ENCODE assay signal across 25 cellular contexts in genomic region chr1:76080552-76081093, GRCh38. TPM values are rescaled to one million over a fixed set of nuclear protein-coding genes. Genes with fewer than 3 reads are reported as not detected.
DNase-seq lines count a peak whose midpoint lies in the region; ATAC-seq, FAIRE-seq and TF ChIP-seq lines count a peak whose summit lies in the region.
"Had no signal": no experiment of that assay in that cellular context is flagged by ENCODE, and none has a peak within 500 bp of the region (broad histone marks: within the 10 kb centered on the region; RNA-seq: fewer than 3 reads in every experiment).

No MANE protein-coding gene starts in this region.

- H3K4me1 Mint-ChIP-seq in stimulated activated naive CD8-positive, alpha-beta T cell treated with anti-CD3 and anti-CD28 coated beads, Interleukin-15, amount 100 ng/mL, for 72 hours = peaks cover 38% of the 10 kb centered on the region
- peaks cover 45% of the 10 kb centered on the region for H3K4me1 Mint-ChIP-seq in nephron

- H3K36me3 Mint-ChIP-seq in nephron (ENCODE audit: low read depth) = no peaks in the 10 kb centered on the region

- H3K4me1 ChIP-seq in SK-N-SH (ENCODE audit: control insufficient read depth in 1 of 2, insufficient read depth in 2 of 2, low read depth in 1 of 2, low read length in 1 of 2) = peaks cover 7 to 51% of the 10 kb centered on the region in 2 experiments; a peak in 2 of 4 replicates
- H3K4me1 ChIP-seq: colonic mucosa, parathyroid adenoma had no signal

- peak in 1 of 2 donors; percentile 25 for DNase-seq in stimulated activated naive CD8-positive, alpha-beta T cell treated with anti-CD3 and anti-CD28 coated beads, Interleukin-15, amount 100 ng/mL, for 72 hours
- DNase-seq in stimulated activated naive CD8-positive, alpha-beta T cell treated with anti-CD3 and anti-CD28 coated beads, Interleukin-15, Interleukin-2, amounts not matched to agents 100 U/mL and 50 U/mL, for 24 hours = no peak
- DNase-seq in SK-N-SH (no peak), HTR-8/SVneo (ENCODE audit: insufficient read length, low spot score) (no peak)
- no peak for DNase-seq in activated CD4-positive, CD25-positive, alpha-beta regulatory T cell treated with anti-CD3 and anti-CD28 coated beads, Interleukin-2, amount 50 U/mL, for 72 hours
- no peak for DNase-seq in activated CD8-positive, alpha-beta memory T cell treated with anti-CD3 and anti-CD28 coated beads, Interleukin-2, amount 50 U/mL, for 4 hours
- DNase-seq: activated CD4-positive, alpha-beta T cell treated with anti-CD3 and anti-CD28 coated beads for 4 hours; activated effector memory CD4-positive, alpha-beta T cell treated with anti-CD3 and anti-CD28 coated beads, Interleukin-2, amount 50 U/mL, for 16 hours; colonic mucosa; effector memory CD4-positive, alpha-beta T cell; hippocampal formation; Kasumi-1; left cardiac atrium; NCI-H1436; NK-92 treated with Interleukin-12 subunit alpha and Interleukin-12 subunit beta, amount 100 ng/mL, for 24 hours had no signal

- H3K4me3 ChIP-seq in SK-N-SH (ENCODE audit: low read depth in 2 of 2, low read length in 1 of 2) = no peak overlapping the region
- H3K4me3 ChIP-seq: BLaER1, colonic mucosa, lung, skin epidermis, tibial nerve had no signal

- TF ChIP-seq CTCF in SK-N-SH (IDR thresholded peaks at IDR 0.05) (no peak), nephron (IDR thresholded peaks at IDR 0.05; ENCODE audit: unreplicated experiment in 3 of 3) (no peak)

- no peak for FAIRE-seq in HTR-8/SVneo (lab: Jason Lieb, UNC)

- H3K9me3 Mint-ChIP-seq in stimulated activated naive CD8-positive, alpha-beta T cell treated with anti-CD3 and anti-CD28 coated beads, Interleukin-15, amount 100 ng/mL, for 72 hours = no peaks in the 10 kb centered on the region
- no peaks in the 10 kb centered on the region for H3K9me3 Mint-ChIP-seq in nephron
- H3K9me3 Mint-ChIP-seq: neural crest cell; stimulated activated naive CD8-positive, alpha-beta T cell treated with anti-CD3 and anti-CD28 coated beads, Interleukin-15, Interleukin-2, amounts not matched to agents 100 ng/mL and 50 ng/mL, for 24 hours had no signal

- 0 out of 2 replicates have a peak, but pooled peaks cover 2% of the 10 kb centered on the region for H4K20me1 ChIP-seq in SK-N-SH (ENCODE audit: insufficient read depth)

- H3K27ac Mint-ChIP-seq in stimulated activated naive CD8-positive, alpha-beta T cell treated with anti-CD3 and anti-CD28 coated beads, Interleukin-15, amount 100 ng/mL, for 72 hours = peak overlapping the region in 1 of 2 donors; percentile 44
- peak overlapping the region; percentile 4 to 79 (median 60) for H3K27ac Mint-ChIP-seq in nephron
- H3K27ac Mint-ChIP-seq: stimulated activated naive CD8-positive, alpha-beta T cell treated with anti-CD3 and anti-CD28 coated beads, Interleukin-15, Interleukin-2, amounts not matched to agents 100 ng/mL and 50 ng/mL, for 24 hours had no signal

- peak overlapping the region; percentile 43 to 51; a peak in 3 of 4 replicates for H3K27ac ChIP-seq in SK-N-SH (ENCODE audit: low read depth in 2 of 2, low read length in 1 of 2)
- H3K27ac ChIP-seq: BLaER1, colonic mucosa, parathyroid adenoma, skin epidermis, tibial nerve had no signal

- TF ChIP-seq EP300 in SK-N-SH (IDR thresholded peaks at IDR 0.05; ENCODE audit: borderline replicate concordance in 1 of 2, low read depth in 1 of 2, low read length in 1 of 2) = no peak

- no peaks in the 10 kb centered on the region for H3K9me3 ChIP-seq in SK-N-SH
- H3K9me3 ChIP-seq: BLaER1, colonic mucosa, tibial nerve had no signal

- peak; percentile 87 for ATAC-seq in stimulated activated naive CD8-positive, alpha-beta T cell treated with anti-CD3 and anti-CD28 coated beads, Interleukin-15, amount 100 ng/mL, for 72 hours
- no peak for ATAC-seq in stimulated activated naive CD8-positive, alpha-beta T cell treated with anti-CD3 and anti-CD28 coated beads, Interleukin-15, Interleukin-2, amounts not matched to agents 100 U/mL and 50 U/mL, for 24 hours
- ATAC-seq: HCT116, left cardiac atrium, Right ventricle myocardium inferior had no signal

- H3K4me3 Mint-ChIP-seq in stimulated activated naive CD8-positive, alpha-beta T cell treated with anti-CD3 and anti-CD28 coated beads, Interleukin-15, amount 100 ng/mL, for 72 hours = peak overlapping the region in 1 of 2 donors; percentile 9
- peak overlapping the region in 1 of 3 experiments; percentile 27 for H3K4me3 Mint-ChIP-seq in nephron
- H3K4me3 Mint-ChIP-seq: neural crest cell; stimulated activated naive CD8-positive, alpha-beta T cell treated with anti-CD3 and anti-CD28 coated beads, Interleukin-15, Interleukin-2, amounts not matched to agents 100 ng/mL and 50 ng/mL, for 24 hours had no signal

- H3F3A ChIP-seq in SK-N-SH (replicated peaks; ENCODE audit: insufficient read depth) = peaks cover 3% of the 10 kb centered on the region

- CTCF ChIA-PET in SK-N-SH (lab: Yijun Ruan, JAX) = interaction anchor here (1.1 to 1.5 kb wide), 2 partner anchors 12 to 74 kb away, joined by 3 to 4 read pairs; no protein-coding TSS in a partner anchor

- no peaks in the 10 kb centered on the region for H3K27me3 Mint-ChIP-seq in stimulated activated naive CD8-positive, alpha-beta T cell treated with anti-CD3 and anti-CD28 coated beads, Interleukin-15, amount 100 ng/mL, for 72 hours
- no peaks in the 10 kb centered on the region for H3K27me3 Mint-ChIP-seq in nephron (ENCODE audit: low read depth)
- H3K27me3 Mint-ChIP-seq: stimulated activated naive CD8-positive, alpha-beta T cell treated with anti-CD3 and anti-CD28 coated beads, Interleukin-15, Interleukin-2, amounts not matched to agents 100 ng/mL and 50 ng/mL, for 24 hours had no signal

- peak overlapping the region; percentile 42; the same call in 1 of the 2 replicates for H3K4me2 ChIP-seq in SK-N-SH
- H3K4me2 ChIP-seq: BLaER1 had no signal

- POLR2A ChIA-PET in SK-N-SH (lab: Yijun Ruan, JAX) = no interaction called here

- H3K9me2 ChIP-seq in SK-N-SH = no peaks in the 10 kb centered on the region

- WGBS in SK-N-SH (ENCODE audit: low lambda C conversion rate) = 45% methylated on average over 4 of the region's 4 CpGs

- no peak overlapping the region for H3K9ac ChIP-seq in SK-N-SH
- H3K9ac ChIP-seq: BLaER1, parathyroid adenoma had no signal

- H3K79me2 ChIP-seq in SK-N-SH (ENCODE audit: insufficient read depth) = peaks cover 95% of the 10 kb centered on the region
- H3K79me2 ChIP-seq: parathyroid adenoma had no signal

- H3K36me3 ChIP-seq in SK-N-SH (replicated peaks in 1 of 2; ENCODE audit: control insufficient read depth in 1 of 2, insufficient read depth in 2 of 2, low read length in 1 of 2) = no peaks in the 10 kb centered on the region
- H3K36me3 ChIP-seq: BLaER1, colonic mucosa, tibial nerve had no signal

- no peak for TF ChIP-seq RAD21 in SK-N-SH (IDR thresholded peaks at IDR 0.05; ENCODE audit: low read length)

- H2AFZ ChIP-seq in SK-N-SH (ENCODE audit: low read depth) = no peak overlapping the region; the same call in 1 of the 2 replicates
- H2AFZ ChIP-seq: parathyroid adenoma had no signal

- no peaks in the 10 kb centered on the region for H3K27me3 ChIP-seq in SK-N-SH (ENCODE audit: insufficient read depth)
- H3K27me3 ChIP-seq: BLaER1, colonic mucosa, tibial nerve had no signal

TF ChIP-seq in SK-N-SH, 30 proteins besides CTCF, POLR2A, EP300 and RAD21 (continues in another document):
- no peak for TF ChIP-seq JUND (IDR thresholded peaks at IDR 0.05)
- TF ChIP-seq MEF2A (IDR thresholded peaks at IDR 0.05; ENCODE audit: borderline replicate concordance, low read depth) = no peak
- TF ChIP-seq TAF1 (IDR thresholded peaks at IDR 0.05; ENCODE audit: borderline replicate concordance, low read depth, low read length) = no peak
- no peak for TF ChIP-seq USF2 (IDR thresholded peaks at IDR 0.05; ENCODE audit: borderline replicate concordance, low read depth, low read length)
- TF ChIP-seq IRF3 (IDR thresholded peaks at IDR 0.05; ENCODE audit: low read depth, low read length) = no peak
- TF ChIP-seq ELF1 (IDR thresholded peaks at IDR 0.05) = no peak
- no peak for TF ChIP-seq NRF1 (IDR thresholded peaks at IDR 0.05; ENCODE audit: low read depth, low read length)
- peak; percentile 65 for TF ChIP-seq TCF12 (IDR thresholded peaks at IDR 0.05)
- TF ChIP-seq RXRA (IDR thresholded peaks at IDR 0.05; ENCODE audit: borderline replicate concordance, low read depth) = no peak
- no peak for TF ChIP-seq FOSL2 (IDR thresholded peaks at IDR 0.05; ENCODE audit: borderline replicate concordance, low read depth)
- no peak for TF ChIP-seq USF1 (IDR thresholded peaks at IDR 0.05; ENCODE audit: borderline replicate concordance, low read depth)

RNA-seq across cellular contexts. Expression of gene ST6GALNAC3, which starts 6.1 kb away (rescaled TPM):
- 8.1 and 12.1 TPM in 2 replicates for polyA plus RNA-seq in SK-N-SH (2012; rRNA removed)
- 14.4 and 14.7 TPM in 2 replicates for polyA plus RNA-seq in SK-N-SH (2012; cell fraction: cytosol; rRNA removed)
- polyA plus RNA-seq in SK-N-SH (2012; cell fraction: nucleus; rRNA removed) = 2.3 and 5.8 TPM in 2 replicates
